ENCODE assay signal across 1 cellular context in genomic region chr20:17796096-17796563, GRCh38.
TF ChIP-seq lines count a peak whose summit lies in the region.

No MANE protein-coding gene starts in this region.

TF ChIP-seq in HepG2, 621 proteins besides CTCF, POLR2A, EP300 and RAD21 (continued from another document and continues in another):
- no peak for TF ChIP-seq KMT2B (CRISPR knock-in tag; IDR thresholded peaks at IDR 0.05)
- peak; percentile 87; the same call in 1 of the 2 replicates for TF ChIP-seq TFAP4 (IDR thresholded peaks at IDR 0.05; ENCODE audit: borderline replicate concordance, low read depth)
- no peak for TF ChIP-seq KAT2B (IDR thresholded peaks at IDR 0.05; ENCODE audit: borderline replicate concordance, low read depth, low read length)
- TF ChIP-seq ZBTB40 (IDR thresholded peaks at IDR 0.05): no peak
- no peak for TF ChIP-seq ZBTB40 (CRISPR knock-in tag; IDR thresholded peaks at IDR 0.05)
- peak; percentile 69; the same call in 1 of the 2 replicates for TF ChIP-seq YEATS4 (CRISPR knock-in tag; IDR thresholded peaks at IDR 0.05; ENCODE audit: borderline replicate concordance)
- TF ChIP-seq ZKSCAN5 (CRISPR knock-in tag; IDR thresholded peaks at IDR 0.05): no peak
- TF ChIP-seq FOXC1 (CRISPR knock-in tag; IDR thresholded peaks at IDR 0.05; ENCODE audit: borderline replicate concordance): no peak; the same call in 1 of the 2 replicates
- TF ChIP-seq TCF7 (IDR thresholded peaks at IDR 0.05; ENCODE audit: low read depth): no peak
- TF ChIP-seq ZNF253 (CRISPR knock-in tag; IDR thresholded peaks at IDR 0.05; ENCODE audit: borderline replicate concordance): no peak
- TF ChIP-seq ZNF547 (CRISPR knock-in tag; IDR thresholded peaks at IDR 0.05): no peak
- TF ChIP-seq ZNF570 (CRISPR knock-in tag; IDR thresholded peaks at IDR 0.05; ENCODE audit: borderline replicate concordance): no peak
- TF ChIP-seq ZNF143 (CRISPR knock-in tag; IDR thresholded peaks at IDR 0.05): no peak
- TF ChIP-seq ZNF574 (CRISPR knock-in tag; IDR thresholded peaks at IDR 0.05): peak; percentile 47; the same call in 1 of the 2 replicates
- no peak for TF ChIP-seq PHF8 (CRISPR knock-in tag; IDR thresholded peaks at IDR 0.05)
- no peak for TF ChIP-seq ZNF276 (CRISPR knock-in tag; IDR thresholded peaks at IDR 0.05; ENCODE audit: low read depth)
- TF ChIP-seq AGO1 (IDR thresholded peaks at IDR 0.05; ENCODE audit: low read depth, low read length, poor library complexity, severe bottlenecking): no peak
- no peak for TF ChIP-seq THAP9 (CRISPR knock-in tag; IDR thresholded peaks at IDR 0.05; ENCODE audit: borderline replicate concordance)
- TF ChIP-seq ZBTB7A (CRISPR knock-in tag; IDR thresholded peaks at IDR 0.05): no peak
- TF ChIP-seq ZNF256 (CRISPR knock-in tag; conservative IDR thresholded peaks at IDR 0.05): no peak
- TF ChIP-seq ONECUT2 (CRISPR knock-in tag; IDR thresholded peaks at IDR 0.05): no peak
- no peak for TF ChIP-seq ZNF33A (CRISPR knock-in tag; IDR thresholded peaks at IDR 0.05; ENCODE audit: borderline replicate concordance)
- TF ChIP-seq ZNF138 (CRISPR knock-in tag; IDR thresholded peaks at IDR 0.05; ENCODE audit: low read depth): no peak
- TF ChIP-seq CBFB (CRISPR knock-in tag; IDR thresholded peaks at IDR 0.05): no peak
- peak in 1 of 2 experiments; percentile 40; a peak in 2 of 4 replicates for TF ChIP-seq MAFK (conservative IDR thresholded peaks at IDR 0.05 in 1 of 2, IDR thresholded peaks at IDR 0.05 in 1 of 2; ENCODE audit: low read length in 2 of 2)
- TF ChIP-seq ZGPAT (CRISPR knock-in tag; IDR thresholded peaks at IDR 0.05): peak; percentile 56
- no peak for TF ChIP-seq HOXA9 (CRISPR knock-in tag; IDR thresholded peaks at IDR 0.05; ENCODE audit: borderline replicate concordance)
- TF ChIP-seq THAP8 (CRISPR knock-in tag; IDR thresholded peaks at IDR 0.05; ENCODE audit: borderline replicate concordance): no peak
- no peak for TF ChIP-seq ZNF615 (CRISPR knock-in tag; IDR thresholded peaks at IDR 0.05; ENCODE audit: borderline replicate concordance)
- TF ChIP-seq ZNF563 (CRISPR knock-in tag; IDR thresholded peaks at IDR 0.05): no peak
- TF ChIP-seq MIXL1 (CRISPR knock-in tag; IDR thresholded peaks at IDR 0.05): no peak
- no peak for TF ChIP-seq ZNF577 (CRISPR knock-in tag; IDR thresholded peaks at IDR 0.05; ENCODE audit: borderline replicate concordance, low read depth)
- no peak for TF ChIP-seq ESRRA (CRISPR knock-in tag; IDR thresholded peaks at IDR 0.05; ENCODE audit: low read depth)
- no peak for TF ChIP-seq ZNF382 (CRISPR knock-in tag; IDR thresholded peaks at IDR 0.05; ENCODE audit: borderline replicate concordance)
- no peak for TF ChIP-seq TAF1 (CRISPR knock-in tag; IDR thresholded peaks at IDR 0.05)
- no peak for TF ChIP-seq ZNF782 (CRISPR knock-in tag; IDR thresholded peaks at IDR 0.05; ENCODE audit: borderline replicate concordance)
- TF ChIP-seq ZNF713 (CRISPR knock-in tag; IDR thresholded peaks at IDR 0.05): no peak
- TF ChIP-seq SRF (IDR thresholded peaks at IDR 0.05; ENCODE audit: low read depth, low read length): no peak
- TF ChIP-seq ZNF773 (CRISPR knock-in tag; IDR thresholded peaks at IDR 0.05; ENCODE audit: borderline replicate concordance): no peak
- no peak for TF ChIP-seq ZNF768 (CRISPR knock-in tag; IDR thresholded peaks at IDR 0.05)
- peak; percentile 28; the same call in 1 of the 2 replicates for TF ChIP-seq ISL2 (CRISPR knock-in tag; IDR thresholded peaks at IDR 0.05)
- no peak for TF ChIP-seq ZNF260 (CRISPR knock-in tag; IDR thresholded peaks at IDR 0.05; ENCODE audit: borderline replicate concordance, low read depth)
- TF ChIP-seq THAP11 (CRISPR knock-in tag; IDR thresholded peaks at IDR 0.05): peak; percentile 65; the same call in 1 of the 2 replicates
- no peak for TF ChIP-seq NPAS2 (CRISPR knock-in tag; IDR thresholded peaks at IDR 0.05; ENCODE audit: borderline replicate concordance)
- TF ChIP-seq KLF6 (CRISPR knock-in tag; IDR thresholded peaks at IDR 0.05): 0 out of 2 replicates have a peak, but pooled peaks have one; percentile 25
- no peak; the same call in 1 of the 2 replicates for TF ChIP-seq ZNF414 (CRISPR knock-in tag; IDR thresholded peaks at IDR 0.05)
